Comparison of ENCODE assay signal across 8 cellular contexts in genomic region chr14:74401504-74402241, GRCh38. TPM values are rescaled to one million over a fixed set of nuclear protein-coding genes. Genes with fewer than 3 reads are reported as not detected.
DNase-seq lines count a peak whose midpoint lies in the region; ATAC-seq and TF ChIP-seq lines count a peak whose summit lies in the region.
"Had no signal": no experiment of that assay in that cellular context is flagged by ENCODE, and none has a peak within 500 bp of the region (broad histone marks: within the 10 kb centered on the region; RNA-seq: fewer than 3 reads in every experiment).

No MANE protein-coding gene starts in this region.

- CTCF ChIA-PET in Panc1 (lab: Charles Lee) = no interaction called here

- DNase-seq in Panc1 (ENCODE audit: low read depth, low spot score) (no peak), left kidney (ENCODE audit: low read depth, low spot score) (peak; percentile 87), RKO (ENCODE audit: low spot score) (no peak)
- DNase-seq in activated naive CD4-positive, alpha-beta T cell treated with anti-CD3 and anti-CD28 coated beads, Interleukin-2, amount 50 U/mL, for 16 hours = peak; percentile 66
- peak; percentile 10 to 45 (median 25) for DNase-seq in stimulated activated CD4-positive, alpha-beta T cell treated with anti-CD3 and anti-CD28 coated beads, TNF-alpha, amount 100 ng/mL, for 48 hours (ENCODE audit: low read depth in 3 of 3)

- in situ Hi-C loops in Panc1 (cut with HindIII; ENCODE audit: low pct_unique_long_range_greater_than_20kb, low sequenced_read_pairs) = no loop called here

- H3K9me3 ChIP-seq in Panc1 (ENCODE audit: control insufficient read depth, insufficient read depth, low read depth, low read length) = no peaks in the 10 kb centered on the region

- H3K27me3 ChIP-seq in Panc1 (ENCODE audit: control insufficient read depth, insufficient read depth, low read length) = no peaks in the 10 kb centered on the region

- no TSS peak for BruUV-seq in Panc1 (replicated peaks; lab: Mats Ljungman, UMichigan)

- H3K4me3 ChIP-seq in Panc1 (ENCODE audit: low read depth in 2 of 2, low read length in 2 of 2) = no peak overlapping the region

- POLR2A ChIA-PET in Panc1 (lab: Charles Lee) = no interaction called here

- no peaks in the 10 kb centered on the region for H3K36me3 ChIP-seq in Panc1 (ENCODE audit: control insufficient read depth, insufficient read depth, low read length)

- H3K27ac ChIP-seq in Panc1 (ENCODE audit: low read length) = no peak overlapping the region

- ATAC-seq in GM18907 (IDR thresholded peaks at IDR 0.05; ENCODE audit: unreplicated experiment) (peak; percentile 81), HG02884 (IDR thresholded peaks at IDR 0.05; ENCODE audit: unreplicated experiment) (peak; percentile 61), Panc1 (peak; percentile 32; the same call in 1 of the 2 replicates)

- intact Hi-C loops in Panc1 (cut with micrococcal nuclease; ENCODE audit: unreplicated experiment) = no loop called here

- no peaks in the 10 kb centered on the region; the same call in 1 of the 2 replicates for H3K4me1 ChIP-seq in Panc1 (ENCODE audit: control insufficient read depth, insufficient read depth, low read length)

- no peak for TF ChIP-seq CTCF in Panc1 (IDR thresholded peaks at IDR 0.05)

RNA-seq across cellular contexts. Expression of gene SYNDIG1L, which starts 24.3 kb away (rescaled TPM):
- not detected for total RNA-seq in Panc1 (2021; ENCODE audit: unreplicated experiment)
- not detected for polyA plus RNA-seq in Panc1 (2012; ENCODE audit: insufficient read length)
- total RNA-seq: dermis microvascular lymphatic vessel endothelial cell had no signal

RNA-seq across cellular contexts. Expression of gene VRTN, which starts 53.4 kb away (rescaled TPM):
- total RNA-seq in Panc1 (2021; ENCODE audit: unreplicated experiment) = not detected
- not detected for polyA plus RNA-seq in Panc1 (2012; ENCODE audit: insufficient read length)
- total RNA-seq: dermis microvascular lymphatic vessel endothelial cell had no signal

Comparison
In these comparisons a context has a peak if more than half of its experiments do, and no peak if none do; other contexts are left out.
1. DNase-seq: peak in activated naive CD4-positive, alpha-beta T cell treated with anti-CD3 and anti-CD28 coated beads, Interleukin-2, amount 50 U/mL, for 16 hours (single experiment), left kidney (single experiment) and stimulated activated CD4-positive, alpha-beta T cell treated with anti-CD3 and anti-CD28 coated beads, TNF-alpha, amount 100 ng/mL, for 48 hours (3 of 3); none in Panc1 (single experiment) and RKO (single experiment).
2. Peak in every context shown above with its lines, with median percentiles within 50 percentile points of each other: ATAC-seq.